In the genomic region with DNA sequence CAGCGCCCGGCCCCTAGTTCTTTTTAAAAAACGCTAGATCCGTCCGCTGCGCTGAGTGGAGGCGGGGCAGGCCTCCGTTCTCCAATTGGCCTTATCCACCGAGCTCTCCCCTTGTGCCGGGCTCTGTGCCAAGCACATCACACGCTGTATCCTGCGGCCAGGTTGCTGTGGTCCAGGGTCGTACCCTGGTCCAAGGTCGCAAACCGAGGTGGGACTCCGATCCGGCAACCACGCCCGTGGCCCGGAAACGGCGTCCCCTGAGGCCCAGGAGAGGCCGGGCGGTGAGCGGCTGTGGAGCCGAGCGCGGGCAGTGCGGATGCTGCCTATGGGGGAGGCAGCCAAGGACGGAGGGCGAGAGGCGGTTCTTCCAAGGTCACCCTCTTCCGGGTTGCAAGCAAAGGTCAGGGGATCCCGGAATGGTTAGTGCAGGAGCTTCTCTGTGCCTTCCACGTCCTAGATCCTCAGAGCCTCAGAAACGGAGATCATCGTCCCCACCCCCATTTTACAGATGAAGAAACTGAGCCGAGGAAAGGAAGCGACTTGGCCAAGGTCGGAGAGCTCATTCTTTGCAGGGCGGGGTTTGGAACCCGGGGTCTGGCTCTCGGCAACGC, we compare ENCODE assay signal across 8 cellular contexts.
DNase-seq lines count a peak whose midpoint lies in the region; ATAC-seq and TF ChIP-seq lines count a peak whose summit lies in the region.

No MANE protein-coding gene starts in this region.

- H4K20me1 ChIP-seq in hepatocyte (ENCODE audit: insufficient read depth, poor library complexity, severe bottlenecking): no peaks in the 10 kb centered on the region

- peak overlapping the region; percentile 65 for H3K4me2 ChIP-seq in hepatocyte

- no peaks in the 10 kb centered on the region for H3K9me3 Mint-ChIP-seq in activated T-cell treated with anti-CD3 and anti-CD28 coated beads, Interleukin-2, amount 50 U/mL, for 72 hours
- no peaks in the 10 kb centered on the region for H3K9me3 Mint-ChIP-seq in stimulated activated memory B cell treated with anti-CD40 and anti-IgM and Interleukin-4, amounts not matched to agents 10 μg/mL and 1 μg/mL and 100 μg/mL, for 72 hours

- H3K27me3 Mint-ChIP-seq in activated T-cell treated with anti-CD3 and anti-CD28 coated beads, Interleukin-2, amount 50 U/mL, for 72 hours (ENCODE audit: low read depth): no peaks in the 10 kb centered on the region
- no peaks in the 10 kb centered on the region for H3K27me3 Mint-ChIP-seq in stimulated activated memory B cell treated with anti-CD40 and anti-IgM and Interleukin-4, amounts not matched to agents 10 μg/mL and 1 μg/mL and 100 μg/mL, for 72 hours

- no peaks in the 10 kb centered on the region for H3K9me2 ChIP-seq in hepatocyte (replicated peaks; ENCODE audit: insufficient read depth)

- H2AFZ ChIP-seq in hepatocyte: no peak overlapping the region

- H3K4me3 Mint-ChIP-seq in activated T-cell treated with anti-CD3 and anti-CD28 coated beads, Interleukin-2, amount 50 U/mL, for 72 hours: peak overlapping the region; percentile 81 to 84
- peak overlapping the region; percentile 97 for H3K4me3 Mint-ChIP-seq in stimulated activated memory B cell treated with anti-CD40 and anti-IgM and Interleukin-4, amounts not matched to agents 10 μg/mL and 1 μg/mL and 100 μg/mL, for 72 hours

- CTCF ChIA-PET in GM10248 (lab: Yijun Ruan, JAX): interaction anchor here (1.0 to 3.9 kb wide), 7 partner anchors 8 to 399 kb away, joined by 3 to 22 read pairs (median 5); no protein-coding TSS in a partner anchor

- no peak overlapping the region for H3K27ac Mint-ChIP-seq in activated T-cell treated with anti-CD3 and anti-CD28 coated beads, Interleukin-2, amount 50 U/mL, for 72 hours
- H3K27ac Mint-ChIP-seq in stimulated activated memory B cell treated with anti-CD40 and anti-IgM and Interleukin-4, amounts not matched to agents 10 μg/mL and 1 μg/mL and 100 μg/mL, for 72 hours: peak overlapping the region; percentile 93

- peaks cover 35% of the 10 kb centered on the region for H3K4me1 Mint-ChIP-seq in activated T-cell treated with anti-CD3 and anti-CD28 coated beads, Interleukin-2, amount 50 U/mL, for 72 hours (ENCODE audit: low read depth)
- peaks cover 82% of the 10 kb centered on the region for H3K4me1 Mint-ChIP-seq in stimulated activated memory B cell treated with anti-CD40 and anti-IgM and Interleukin-4, amounts not matched to agents 10 μg/mL and 1 μg/mL and 100 μg/mL, for 72 hours

- no peak for TF ChIP-seq CTCF in GM10248 (IDR thresholded peaks at IDR 0.05; ENCODE audit: control extremely low read depth, extremely low read depth, low read depth, missing control alignments)
- no peak for TF ChIP-seq CTCF in hepatocyte (IDR thresholded peaks at IDR 0.05; ENCODE audit: poor library complexity)

- H3K27ac ChIP-seq in hepatocyte: no peak overlapping the region

- H3K4me1 ChIP-seq in hepatocyte (ENCODE audit: insufficient read depth): no peaks in the 10 kb centered on the region

- no peak overlapping the region for H3K4me3 ChIP-seq in hepatocyte

- DNase-seq in GM10248 (ENCODE audit: extremely low spot score) (peak; percentile 69), hepatocyte (ENCODE audit: low spot score) (no peak), activated gamma-delta T cell treated with Interleukin-2 at 50 U/mL for 16 hours (no peak), NCI-H146 treated with DMSO at 0.1 percent for 48 hours (lab: John Stamatoyannopoulos, UW; ENCODE audit: unreplicated experiment) (no peak), NCI-H2081 (lab: John Stamatoyannopoulos, UW) (no peak)
- DNase-seq in activated T-cell treated with anti-CD3 and anti-CD28 coated beads, Interleukin-2, amount 50 U/mL, for 72 hours: peak in 1 of 2 donors; percentile 36

- peak; percentile 27 for ATAC-seq in HG02870 (IDR thresholded peaks at IDR 0.05; ENCODE audit: unreplicated experiment)
- peak; percentile 21 to 29 for ATAC-seq in activated T-cell treated with anti-CD3 and anti-CD28 coated beads, Interleukin-2, amount 50 U/mL, for 72 hours (replicated peaks in 1 of 2)
- peak; percentile 58 for ATAC-seq in stimulated activated memory B cell treated with anti-CD40 and anti-IgM and Interleukin-4, amounts not matched to agents 10 μg/mL and 1 μg/mL and 100 μg/mL, for 72 hours

- no peaks in the 10 kb centered on the region for H3K36me3 ChIP-seq in hepatocyte (replicated peaks; ENCODE audit: insufficient read depth, low read depth)

- peaks cover 12% of the 10 kb centered on the region for H3K27me3 ChIP-seq in hepatocyte

- H3K36me3 Mint-ChIP-seq in activated T-cell treated with anti-CD3 and anti-CD28 coated beads, Interleukin-2, amount 50 U/mL, for 72 hours (ENCODE audit: insufficient read depth in 2 of 2): no peaks in the 10 kb centered on the region
- no peaks in the 10 kb centered on the region for H3K36me3 Mint-ChIP-seq in stimulated activated memory B cell treated with anti-CD40 and anti-IgM and Interleukin-4, amounts not matched to agents 10 μg/mL and 1 μg/mL and 100 μg/mL, for 72 hours

- H3K79me2 ChIP-seq in hepatocyte: no peaks in the 10 kb centered on the region

- POLR2A ChIA-PET in GM10248 (lab: Yijun Ruan, JAX): interaction anchor here (1.0 to 1.2 kb wide), 2 partner anchors 12 to 449 kb away, joined by 3 read pairs; no protein-coding TSS in a partner anchor

- WGBS in hepatocyte (ENCODE audit: low lambda C conversion rate, missing lambda C conversion rate): 78% methylated on average over 40 of the region's 44 CpGs

- no peaks in the 10 kb centered on the region for H3K9me3 ChIP-seq in hepatocyte (ENCODE audit: low read depth)
